8 cellular contexts compared by ENCODE assay signal in the genomic region with DNA sequence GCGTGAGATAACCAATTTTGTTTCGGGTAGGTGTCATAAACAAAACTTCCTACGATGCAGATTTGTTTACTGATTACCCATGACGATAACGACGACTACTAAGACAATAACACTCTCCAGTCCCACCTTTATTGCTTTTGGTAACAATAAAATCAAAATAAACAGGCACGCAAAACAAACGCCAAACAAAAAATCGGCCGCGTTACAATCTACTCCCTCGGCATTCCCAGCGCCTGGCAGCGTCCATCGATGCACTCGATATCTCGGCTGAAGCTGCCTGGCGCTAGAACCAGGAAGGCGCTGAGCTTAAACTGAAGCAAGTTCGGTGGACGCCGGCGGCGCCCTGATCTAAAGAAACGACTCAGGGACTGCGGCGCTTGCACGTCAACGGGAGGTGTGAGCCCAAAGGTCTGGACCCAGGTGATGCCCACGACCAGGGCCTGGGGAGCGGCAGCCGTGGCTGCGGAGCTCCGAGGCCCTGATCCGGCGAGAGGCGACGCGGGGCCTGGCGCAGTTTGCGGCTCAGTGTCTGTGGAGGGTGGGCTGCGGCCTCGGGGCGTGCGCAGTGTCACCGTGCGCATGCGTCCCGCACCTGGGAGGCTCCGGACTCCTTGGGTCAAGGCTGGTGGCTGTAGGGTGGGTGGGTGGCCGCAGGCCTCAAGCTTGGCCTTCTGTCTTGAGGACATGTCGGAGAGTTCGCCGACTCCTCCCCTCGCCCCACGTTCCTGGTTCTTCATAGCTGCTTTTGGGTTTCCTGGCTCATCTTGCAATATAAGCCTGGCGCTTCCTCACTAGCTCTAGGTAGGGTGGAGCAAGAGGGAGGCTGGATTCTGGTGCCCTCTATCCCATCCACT. TPM values are rescaled to one million over a fixed set of nuclear protein-coding genes. Genes with fewer than 3 reads are reported as not detected.
DNase-seq lines count a peak whose midpoint lies in the region; TF ChIP-seq lines count a peak whose summit lies in the region.

A gene with protein sequence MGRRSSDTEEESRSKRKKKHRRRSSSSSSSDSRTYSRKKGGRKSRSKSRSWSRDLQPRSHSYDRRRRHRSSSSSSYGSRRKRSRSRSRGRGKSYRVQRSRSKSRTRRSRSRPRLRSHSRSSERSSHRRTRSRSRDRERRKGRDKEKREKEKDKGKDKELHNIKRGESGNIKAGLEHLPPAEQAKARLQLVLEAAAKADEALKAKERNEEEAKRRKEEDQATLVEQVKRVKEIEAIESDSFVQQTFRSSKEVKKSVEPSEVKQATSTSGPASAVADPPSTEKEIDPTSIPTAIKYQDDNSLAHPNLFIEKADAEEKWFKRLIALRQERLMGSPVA (plus strand): TSS at position 286 of the 854 bp plus-strand sequence. CDS start 12,016 bp downstream, outside the sequence.

- peaks cover 30% of the 10 kb centered on the region for H3K23me2 ChIP-seq in H9 (ENCODE audit: insufficient read length, low read depth, low read length, poor library complexity, severe bottlenecking)

- H3K4me1 ChIP-seq in H9 (ENCODE audit: insufficient read depth, low read length) (no peaks in the 10 kb centered on the region), neuron (ENCODE audit: insufficient read depth, low read length) (peaks cover 22% of the 10 kb centered on the region)

- H3K36me3 Mint-ChIP-seq in H9 (ENCODE audit: insufficient read depth in 1 of 3, low read depth in 3 of 3): peaks cover 14 to 19% (median 14%) of the 10 kb centered on the region in 3 experiments

- no peaks in the 10 kb centered on the region for H3K9me3 ChIP-seq in H9 (ENCODE audit: control insufficient read depth, low read depth, low read length)
- H3K9me3 ChIP-seq in neuron (ENCODE audit: low read length): no peaks in the 10 kb centered on the region

- H2AFZ ChIP-seq in H9 (ENCODE audit: low read length): peak within 1 kb of the TSS; percentile 96
- H2AFZ ChIP-seq in neuron (ENCODE audit: low read depth, low read length): peak within 1 kb of the TSS; percentile 100

- H3K27me3 Mint-ChIP-seq in H9 (ENCODE audit: low read depth): peaks cover 49% of the 10 kb centered on the region

- no peaks in the 10 kb centered on the region; the same call in 1 of the 2 replicates for H3K79me2 ChIP-seq in H9 (ENCODE audit: insufficient read depth, low read length)

- no peak within 1 kb of the TSS for H2BK120ac ChIP-seq in H9 (ENCODE audit: low read depth, low read length, poor library complexity, severe bottlenecking)

- H3K56ac ChIP-seq in H9 (ENCODE audit: insufficient read length, low read depth, low read length): no peak within 1 kb of the TSS

- peaks cover 22 to 37% of the 10 kb centered on the region in 2 experiments for H3K4me1 Mint-ChIP-seq in H9

- no peak within 1 kb of the TSS for H3K4ac ChIP-seq in H9 (ENCODE audit: low read depth, low read length)

- no peak within 1 kb of the TSS for H3K27ac ChIP-seq in H9 (ENCODE audit: insufficient read length, low read depth, low read length)

- H3T11ph ChIP-seq in H9 (ENCODE audit: low read length): no peak within 1 kb of the TSS

- WGBS in H9 (ENCODE audit: extremely low coverage, insufficient read length, low lambda C conversion rate): no CpG with 5 or more reads among the region's 57 CpGs

- no peak within 1 kb of the TSS for H4K8ac ChIP-seq in H9 (replicated peaks; ENCODE audit: insufficient read length, low read depth, low read length)

- TF ChIP-seq CTCF in H9 (conservative IDR thresholded peaks at IDR 0.05): no peak
- no peak for TF ChIP-seq CTCF in foreskin fibroblast (IDR thresholded peaks at IDR 0.05; ENCODE audit: low read depth, low read length)

- H2BK20ac ChIP-seq in H9 (ENCODE audit: low read depth, low read length, poor library complexity, severe bottlenecking): no peak within 1 kb of the TSS

- H4K5ac ChIP-seq in H9 (ENCODE audit: insufficient read length, low read depth, low read length): no peak within 1 kb of the TSS

- no peak within 1 kb of the TSS for H4K91ac ChIP-seq in H9 (ENCODE audit: insufficient read length, low read depth, low read length)

- H3K4me3 Mint-ChIP-seq in H9: peak within 1 kb of the TSS; percentile 80 to 91

- peak within 1 kb of the TSS; percentile 60 for H3K9ac ChIP-seq in H9 (ENCODE audit: extremely low read depth, insufficient read length, low read length)

- H4K20me1 ChIP-seq in H9 (ENCODE audit: control insufficient read depth, insufficient read depth, insufficient read length): no peaks in the 10 kb centered on the region

- no peak within 1 kb of the TSS for H2BK15ac ChIP-seq in H9 (ENCODE audit: low read depth, low read length)

- H3K27me3 ChIP-seq in H9 (ENCODE audit: insufficient read depth, low read length): peaks cover 19% of the 10 kb centered on the region; the same call in 1 of the 2 replicates
- H3K27me3 ChIP-seq in neuron (ENCODE audit: insufficient read depth, low read length): peaks cover 38% of the 10 kb centered on the region

- H3K79me1 ChIP-seq in H9 (ENCODE audit: insufficient read depth, low read depth, low read length, poor library complexity, severe bottlenecking): no peaks in the 10 kb centered on the region

- no peak within 1 kb of the TSS for H2BK5ac ChIP-seq in H9 (ENCODE audit: insufficient read length, low read length)

- H3K27ac Mint-ChIP-seq in H9: peak within 1 kb of the TSS; percentile 91 to 97 (median 96); a peak in 6 of 7 replicates

- H3K14ac ChIP-seq in H9 (ENCODE audit: insufficient read depth, low read length): peak within 1 kb of the TSS; percentile 64; the same call in 1 of the 2 replicates

- peak; percentile 96 for DNase-seq in ELF-1 (ENCODE audit: low read depth, low spot score)
- peak; percentile 92 for DNase-seq in H9
- peak; percentile 93 for DNase-seq in M059J (ENCODE audit: low read depth)
- peak; percentile 61 for DNase-seq in SIG-M5 (lab: John Stamatoyannopoulos, UW)
- DNase-seq in activated gamma-delta T cell (lab: John Stamatoyannopoulos, UW): peak; percentile 50
- DNase-seq in foreskin fibroblast: peak; percentile 89 to 96
- peak; percentile 88 for DNase-seq in stromal cell of bone marrow (ENCODE audit: low read depth)

- H3K4me2 ChIP-seq in H9 (ENCODE audit: insufficient read depth, insufficient read length, low read length): peak within 1 kb of the TSS; percentile 77

- no peak within 1 kb of the TSS for H2BK12ac ChIP-seq in H9 (ENCODE audit: insufficient read length, low read depth, low read length)

- H3K18ac ChIP-seq in H9 (ENCODE audit: insufficient read length, low read depth, low read length): peak within 1 kb of the TSS; percentile 43

- no peak within 1 kb of the TSS for H3K23ac ChIP-seq in H9 (ENCODE audit: insufficient read length, low read depth, low read length)

- H3K9me3 Mint-ChIP-seq in H9: peaks cover 10 to 11% of the 10 kb centered on the region in 2 experiments

- no peak within 1 kb of the TSS for H2AK5ac ChIP-seq in H9 (ENCODE audit: insufficient read length, low read length)

- H3K4me3 ChIP-seq in foreskin fibroblast (ENCODE audit: low read depth in 1 of 2, low read length in 2 of 2) (peak within 1 kb of the TSS; percentile 85 to 90), neuron (ENCODE audit: low read length) (peak within 1 kb of the TSS; percentile 80)

- no peaks in the 10 kb centered on the region for H3K36me3 ChIP-seq in neuron (ENCODE audit: insufficient read depth, low read length)

RNA-seq across cellular contexts. Expression of the gene that starts here (rescaled TPM):
- 34.1 and 37.9 TPM in 2 replicates for total RNA-seq in H9 (2021)
- 45.4 and 61.0 TPM in 2 replicates for total RNA-seq in M059J (2014; rRNA removed; shearing (Covaris generic))
